In the genomic region with DNA sequence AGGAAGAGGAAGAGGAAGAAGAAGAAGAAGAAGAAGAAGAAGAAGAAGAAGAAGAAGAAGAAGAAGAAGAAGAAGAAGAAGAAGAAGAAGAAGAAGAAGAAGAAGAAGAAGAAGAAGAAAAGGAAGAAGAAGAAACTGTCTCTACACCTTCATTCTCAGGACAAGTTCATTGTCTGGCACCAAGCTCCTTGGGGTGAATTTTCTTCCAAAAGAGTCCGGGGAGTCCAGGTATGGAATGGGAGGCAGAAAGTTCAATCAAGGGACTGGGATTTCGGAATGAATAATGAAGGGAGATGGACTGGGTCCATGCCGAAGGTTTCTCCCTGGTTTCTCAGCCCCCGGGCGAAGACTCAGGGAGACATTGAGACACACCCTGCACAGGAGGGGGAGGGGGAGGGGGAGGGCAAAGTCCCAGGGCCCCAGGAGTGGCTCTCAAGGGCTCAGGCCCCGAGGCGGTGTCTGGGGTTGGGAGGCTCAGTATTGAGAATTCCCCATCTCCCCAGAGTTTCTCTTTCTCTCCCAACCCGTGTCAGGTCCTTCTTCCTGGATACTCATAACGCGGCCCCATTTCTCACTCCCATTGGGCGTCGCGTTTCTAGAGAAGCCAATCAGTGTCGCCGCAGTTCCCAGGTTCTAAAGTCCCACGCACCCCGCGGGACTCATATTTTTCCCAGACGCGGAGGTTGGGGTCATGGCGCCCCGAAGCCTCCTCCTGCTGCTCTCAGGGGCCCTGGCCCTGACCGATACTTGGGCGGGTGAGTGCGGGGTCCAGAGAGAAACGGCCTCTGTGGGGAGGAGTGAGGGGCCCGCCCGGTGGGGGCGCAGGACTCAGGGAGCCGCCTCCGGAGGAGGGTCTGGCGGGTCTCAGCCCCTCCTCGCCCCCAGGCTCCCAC, we compare ENCODE assay signal across 8 cellular contexts. TPM values are rescaled to one million over a fixed set of nuclear protein-coding genes. Genes with fewer than 3 reads are reported as not detected.
DNase-seq lines count a peak whose midpoint lies in the region; ATAC-seq and TF ChIP-seq lines count a peak whose summit lies in the region.

A gene (plus strand): TSS at position 662 of the 893 bp plus-strand sequence. CDS start 30 bp downstream, at position 692.

- H3K9me3 ChIP-seq in PC-9 (ENCODE audit: insufficient read depth, low read depth): no peaks in the 10 kb centered on the region

- peaks cover 77% of the 10 kb centered on the region for H3K27me3 Mint-ChIP-seq in nephron (ENCODE audit: low read depth)

- BruUV-seq in PC-9 (replicated peaks; lab: Mats Ljungman, UMichigan): no TSS peak

- peak; percentile 71 for DNase-seq in AG10803 (ENCODE audit: low read depth)
- peak; percentile 67 to 78 for DNase-seq in PC-9
- DNase-seq in activated effector memory CD4-positive, alpha-beta T cell treated with Interleukin-2 at 50 U/mL for 16 hours: peak; percentile 77
- peak; percentile 86 for DNase-seq in fibroblast of the aortic adventitia (ENCODE audit: low read depth)
- peak; percentile 63 to 90 (median 81) for DNase-seq in stimulated activated naive CD4-positive, alpha-beta T cell (lab: John Stamatoyannopoulos, UW)

- no peak within 1 kb of the TSS for H3K27ac ChIP-seq in PC-9

- POLR2A ChIA-PET in PC-9 (lab: Charles Lee; ENCODE audit: unreplicated experiment): interaction anchor here (0.7 kb wide), 1 partner anchor 717 kb away, joined by 3 read pairs; no protein-coding TSS in a partner anchor

- peak within 1 kb of the TSS; percentile 73 to 84 (median 83) for H3K4me3 Mint-ChIP-seq in nephron

- H3K4me1 Mint-ChIP-seq in nephron: no peaks in the 10 kb centered on the region

- H3K36me3 ChIP-seq in PC-9 (ENCODE audit: low read depth): no peaks in the 10 kb centered on the region

- H4K20me1 ChIP-seq in PC-9 (ENCODE audit: insufficient read depth): no peaks in the 10 kb centered on the region

- no peaks in the 10 kb centered on the region for H3K9me3 Mint-ChIP-seq in nephron

- no peaks in the 10 kb centered on the region for H3K36me3 Mint-ChIP-seq in nephron (ENCODE audit: low read depth)

- H3K4me2 ChIP-seq in PC-9: peak within 1 kb of the TSS; percentile 82

- no peaks in the 10 kb centered on the region for H3F3A ChIP-seq in PC-9 (ENCODE audit: insufficient read depth, low read depth)

- TF ChIP-seq CTCF in AG10803 (conservative IDR thresholded peaks at IDR 0.05; ENCODE audit: low read length) (no peak), PC-9 (conservative IDR thresholded peaks at IDR 0.05) (no peak), fibroblast of the aortic adventitia (IDR thresholded peaks at IDR 0.05; ENCODE audit: insufficient read depth, low read length) (peak; percentile 17), nephron (IDR thresholded peaks at IDR 0.05; ENCODE audit: unreplicated experiment in 3 of 3) (no peak)

- no peaks in the 10 kb centered on the region for H3K79me2 ChIP-seq in PC-9 (ENCODE audit: low read depth)

- no peaks in the 10 kb centered on the region for H3K9me2 ChIP-seq in PC-9 (ENCODE audit: insufficient read depth)

- H3K27ac Mint-ChIP-seq in nephron: no peak within 1 kb of the TSS

- no peaks in the 10 kb centered on the region for H3K4me1 ChIP-seq in PC-9 (replicated peaks; ENCODE audit: insufficient read depth)

- H3K4me3 ChIP-seq in AG10803 (ENCODE audit: low read length) (peak within 1 kb of the TSS; percentile 59), PC-9 (peak within 1 kb of the TSS; percentile 59), fibroblast of the aortic adventitia (ENCODE audit: low read depth, low read length) (peak within 1 kb of the TSS; percentile 79)

- peak; percentile 82 for ATAC-seq in GM19025 (IDR thresholded peaks at IDR 0.05; ENCODE audit: low read depth, unreplicated experiment)
- peak; percentile 86 for ATAC-seq in HG03196 (IDR thresholded peaks at IDR 0.05; ENCODE audit: unreplicated experiment)

- CTCF ChIA-PET in PC-9 (lab: Charles Lee): no interaction called here

- peak within 1 kb of the TSS; percentile 98 for H2AFZ ChIP-seq in PC-9

- no peaks in the 10 kb centered on the region for H3K27me3 ChIP-seq in PC-9 (ENCODE audit: insufficient read depth, low read depth)

- intact Hi-C loops in PC-9 (cut with micrococcal nuclease; ENCODE audit: unreplicated experiment): no loop called here

RNA-seq across cellular contexts. Expression of the gene that starts here (rescaled TPM):
- total RNA-seq in PC-9 (2021): 7.6 and 12.5 TPM in 2 replicates
- total RNA-seq in fibroblast of the aortic adventitia (ENCODE audit: low replicate concordance): 1.1 and 2.9 TPM in 2 replicates
